8 cellular contexts compared by ENCODE assay signal in genomic region chr10:22003111-22003963, GRCh38. TPM values are rescaled to one million over a fixed set of nuclear protein-coding genes. Genes with fewer than 3 reads are reported as not detected.
DNase-seq lines count a peak whose midpoint lies in the region; ATAC-seq and TF ChIP-seq lines count a peak whose summit lies in the region.

DNAJC1 (minus strand) TSS chr10:22003730; CDS start chr10:22003434, 296 bp downstream.

- TF ChIP-seq CTCF in left ventricle myocardium inferior (IDR thresholded peaks at IDR 0.05; ENCODE audit: borderline replicate concordance): peak; percentile 34
- TF ChIP-seq CTCF in prostate gland (IDR thresholded peaks at IDR 0.05): peak in 2 of 4 experiments; percentile 25 to 34

- H3K27ac ChIP-seq in left ventricle myocardium inferior (replicated peaks): peak within 1 kb of the TSS; percentile 97
- H3K27ac ChIP-seq in prostate gland: peak within 1 kb of the TSS; percentile 95 to 96
- peak within 1 kb of the TSS; percentile 86 for H3K27ac ChIP-seq in urinary bladder (ENCODE audit: low read depth)

- peak; percentile 98 for TF ChIP-seq POLR2A in prostate gland (IDR thresholded peaks at IDR 0.05)

- peak within 1 kb of the TSS; percentile 99 for H3K4me3 Mint-ChIP-seq in T-helper 17 cell

- H3K27me3 ChIP-seq in left ventricle myocardium inferior (ENCODE audit: low read depth): no peaks in the 10 kb centered on the region
- no peaks in the 10 kb centered on the region for H3K27me3 ChIP-seq in prostate gland (replicated peaks; ENCODE audit: insufficient read depth)

- no peaks in the 10 kb centered on the region for H3K9me3 ChIP-seq in T-helper 17 cell (ENCODE audit: control insufficient read depth, low read length, poor library complexity, severe bottlenecking)
- peaks cover 7% of the 10 kb centered on the region for H3K9me3 ChIP-seq in left ventricle myocardium inferior (replicated peaks)
- H3K9me3 ChIP-seq in prostate gland: no peaks in the 10 kb centered on the region

- H3K4me1 ChIP-seq in left ventricle myocardium inferior: peaks cover 34% of the 10 kb centered on the region
- no peaks in the 10 kb centered on the region for H3K4me1 ChIP-seq in prostate gland (replicated peaks)
- no peaks in the 10 kb centered on the region for H3K4me1 ChIP-seq in urinary bladder (ENCODE audit: insufficient read depth)

- peak; percentile 97 for ATAC-seq in GM18498 (IDR thresholded peaks at IDR 0.05; ENCODE audit: unreplicated experiment)
- peak; percentile 91 for ATAC-seq in HG02938 (IDR thresholded peaks at IDR 0.05; ENCODE audit: unreplicated experiment)
- peak; percentile 94 for ATAC-seq in T-helper 17 cell

- H3K27ac Mint-ChIP-seq in T-helper 17 cell: peak within 1 kb of the TSS; percentile 93

- H3K4me3 ChIP-seq in left ventricle myocardium inferior (peak within 1 kb of the TSS; percentile 90), prostate gland (peak within 1 kb of the TSS; percentile 81 to 91), urinary bladder (ENCODE audit: low read depth, low read length) (peak within 1 kb of the TSS; percentile 69)

- 0% methylated on average over 37 of the region's 88 CpGs for WGBS in prostate gland
- under 1% methylated on average over 88 of the region's 88 CpGs for WGBS in urinary bladder

- DNase-seq in NCI-H1694 treated with DMSO at 0.1 percent for 48 hours (lab: John Stamatoyannopoulos, UW): peak; percentile 85
- DNase-seq in T-helper 17 cell: peak; percentile 96 to 99 (median 96)
- peak; percentile 39 to 98 (median 94) for DNase-seq in amygdala (lab: John Stamatoyannopoulos, UW)
- DNase-seq in left ventricle myocardium inferior: peak; percentile 99
- peak; percentile 98 for DNase-seq in prostate gland (ENCODE audit: low spot score)

- H3K27me3 Mint-ChIP-seq in T-helper 17 cell: peaks cover 24% of the 10 kb centered on the region

- peaks cover 24% of the 10 kb centered on the region for H3K4me1 Mint-ChIP-seq in T-helper 17 cell

- intact Hi-C loops in left ventricle myocardium inferior (cut with micrococcal nuclease) (loop anchor here (10.0 kb wide), 2 partner anchors 221 to 311 kb away; partner anchors contain the start of gene COMMD3), prostate gland (cut with DNase I) (loop anchor here (5.0 to 10.0 kb wide), 4 partner anchors 229 to 1061 kb away; partner anchors contain the start of gene COMMD3)

- H3K36me3 Mint-ChIP-seq in T-helper 17 cell (ENCODE audit: low read depth): peaks cover 9% of the 10 kb centered on the region

- H3K36me3 ChIP-seq in left ventricle myocardium inferior (no peaks in the 10 kb centered on the region), prostate gland (no peaks in the 10 kb centered on the region), urinary bladder (ENCODE audit: insufficient read depth) (no peaks in the 10 kb centered on the region)

RNA-seq across cellular contexts. Expression of gene DNAJC1, which starts in this region (rescaled TPM):
- total RNA-seq in T-helper 17 cell (10 to 100 TPM; 20.9 to 25.1 TPM), left ventricle myocardium inferior (12.0 TPM), prostate gland (10 to 100 TPM; 62.8 to 89.3 TPM), urinary bladder (47.1 TPM)
- 44.1 TPM for polyA plus RNA-seq in urinary bladder

Comparison
In these comparisons a context has a peak if more than half of its experiments do, and no peak if none do; other contexts are left out.
1. Peak in every context shown above with its lines: DNase-seq, ATAC-seq, H3K4me3 ChIP-seq and H3K27ac ChIP-seq.